17 cellular contexts compared by ENCODE assay signal in the genomic region with DNA sequence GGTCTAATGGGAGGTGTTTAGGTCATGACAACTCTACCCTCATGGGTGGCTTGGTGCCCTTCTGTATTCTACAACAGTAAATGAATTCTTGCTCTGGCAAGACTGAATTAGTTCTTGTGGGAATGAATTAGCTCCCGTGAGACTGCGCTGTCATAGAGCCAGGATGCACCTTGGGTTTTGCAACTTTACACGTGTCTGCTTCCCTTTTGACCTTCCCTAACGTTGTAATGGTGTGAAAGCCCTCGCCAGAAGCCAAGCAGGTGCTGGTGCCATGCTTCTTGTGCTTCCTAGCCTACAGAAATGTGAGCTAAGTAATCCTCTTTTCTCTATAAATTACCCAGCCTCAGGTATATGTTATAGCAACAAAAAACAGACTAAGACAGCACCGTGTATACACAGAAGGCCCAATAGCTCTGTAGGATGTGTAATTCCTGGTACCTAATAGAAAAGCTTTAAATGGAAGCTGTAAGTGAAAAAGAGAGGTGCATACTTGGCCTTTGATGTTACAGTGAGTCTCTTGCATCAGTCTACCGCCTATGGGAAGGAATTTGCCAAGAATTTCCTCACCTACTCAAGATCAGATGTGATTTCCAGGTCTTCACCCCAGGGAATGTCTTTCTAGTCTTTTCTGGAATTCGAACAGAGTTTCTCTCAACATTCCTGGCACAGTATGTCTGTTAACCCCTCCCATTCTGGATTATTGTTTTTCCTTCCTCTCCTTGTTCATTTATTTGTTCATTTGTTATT. TPM values are rescaled to one million over a fixed set of nuclear protein-coding genes. Genes with fewer than 3 reads are reported as not detected.
"Had no signal": no experiment of that assay in that cellular context is flagged by ENCODE, and none has a peak within 500 bp of the region (broad histone marks: within the 10 kb centered on the region; RNA-seq: fewer than 3 reads in every experiment).

No MANE protein-coding gene starts in this region.

- H3K9me3 ChIP-seq: breast epithelium, esophagus squamous epithelium, vagina had no signal

- H3K4me1 ChIP-seq: breast epithelium, vagina had no signal

- ATAC-seq: activated T-cell treated with anti-CD3 and anti-CD28 coated beads, Interleukin-2, amount 50 U/mL, for 72 hours; left cardiac atrium had no signal

- H3K36me3 ChIP-seq: breast epithelium, esophagus squamous epithelium, stomach, vagina had no signal

- H3K4me1 Mint-ChIP-seq: activated naive CD8-positive, alpha-beta T cell treated with anti-CD3 and anti-CD28 coated beads, Interleukin-2, amount 10 ng/mL, durations not matched to agents 7 days and 5 days had no signal

- DNase-seq: activated CD4-positive, alpha-beta memory T cell treated with anti-CD3 and anti-CD28 coated beads, Interleukin-2, amount 10 ng/mL, durations not matched to agents 7 days and 5 days; activated CD4-positive, alpha-beta T cell treated with anti-CD3 and anti-CD28 coated beads for 1 hour; activated gamma-delta T cell treated with Interleukin-2 at 50 U/mL for 16 hours; activated naive CD8-positive, alpha-beta T cell treated with anti-CD3 and anti-CD28 coated beads, Interleukin-2, amount 10 ng/mL, durations not matched to agents 7 days and 5 days; activated T-cell treated with anti-CD3 and anti-CD28 coated beads, Interleukin-2, amount 50 U/mL, for 72 hours; anterior cingulate cortex; dorsolateral prefrontal cortex; esophagus squamous epithelium; glutamatergic neuron; left cardiac atrium; mammary epithelial cell; nephron progenitor cell; stimulated activated CD4-positive, alpha-beta T cell treated with anti-CD3 and anti-CD28 coated beads, Interleukin-4, amount 100 ng/mL, for 24 hours; stomach had no signal

- H3K27ac ChIP-seq: breast epithelium, dorsolateral prefrontal cortex, esophagus squamous epithelium, stomach, vagina had no signal

- H3K9me3 Mint-ChIP-seq: activated CD4-positive, alpha-beta memory T cell treated with anti-CD3 and anti-CD28 coated beads, Interleukin-2, amount 10 ng/mL, durations not matched to agents 7 days and 5 days had no signal

- H3K4me3 Mint-ChIP-seq: activated CD4-positive, alpha-beta memory T cell treated with anti-CD3 and anti-CD28 coated beads, Interleukin-2, amount 10 ng/mL, durations not matched to agents 7 days and 5 days; activated naive CD8-positive, alpha-beta T cell treated with anti-CD3 and anti-CD28 coated beads, Interleukin-2, amount 10 ng/mL, durations not matched to agents 7 days and 5 days; activated T-cell treated with anti-CD3 and anti-CD28 coated beads, Interleukin-2, amount 50 U/mL, for 72 hours; nephron progenitor cell had no signal

- H3K36me3 Mint-ChIP-seq: activated naive CD8-positive, alpha-beta T cell treated with anti-CD3 and anti-CD28 coated beads, Interleukin-2, amount 10 ng/mL, durations not matched to agents 7 days and 5 days had no signal

- H3K27me3 ChIP-seq: breast epithelium, vagina had no signal

- H3K27ac Mint-ChIP-seq: activated CD4-positive, alpha-beta memory T cell treated with anti-CD3 and anti-CD28 coated beads, Interleukin-2, amount 10 ng/mL, durations not matched to agents 7 days and 5 days; activated naive CD8-positive, alpha-beta T cell treated with anti-CD3 and anti-CD28 coated beads, Interleukin-2, amount 10 ng/mL, durations not matched to agents 7 days and 5 days; activated T-cell treated with anti-CD3 and anti-CD28 coated beads, Interleukin-2, amount 50 U/mL, for 72 hours; nephron progenitor cell had no signal

- H3K4me3 ChIP-seq: breast epithelium, dorsolateral prefrontal cortex, esophagus squamous epithelium, stomach, vagina had no signal

RNA-seq across cellular contexts. Expression of gene ENPEP, which starts 3.2 kb away (rescaled TPM):
- total RNA-seq: mammary epithelial cell, pulmonary artery endothelial cell had no signal
- polyA plus RNA-seq: mammary epithelial cell had no signal
